1 cellular context compared by ENCODE assay signal in genomic region chr1:230160957-230161771, GRCh38.
TF ChIP-seq lines count a peak whose summit lies in the region.

No MANE protein-coding gene starts in this region.

TF ChIP-seq in K562, 482 proteins besides CTCF, POLR2A, EP300 and RAD21 (continued from another document):
- TF ChIP-seq ZNF592 (IDR thresholded peaks at IDR 0.05), result peak; percentile 97
- no peak; the same call in 1 of the 2 replicates for TF ChIP-seq NKRF (IDR thresholded peaks at IDR 0.05; ENCODE audit: borderline replicate concordance)
- no peak for TF ChIP-seq IRF9 (tag; IDR thresholded peaks at IDR 0.05)
- no peak for TF ChIP-seq E2F1 (CRISPR knock-in tag; IDR thresholded peaks at IDR 0.05)
- TF ChIP-seq LEF1 (IDR thresholded peaks at IDR 0.05), result peak; percentile 46; the same call in 1 of the 2 replicates
- TF ChIP-seq CAMTA2 (CRISPR knock-in tag; conservative IDR thresholded peaks at IDR 0.05), result no peak
- TF ChIP-seq MEIS2 (IDR thresholded peaks at IDR 0.05; ENCODE audit: partially characterized antibody), result peak; percentile 76
- no peak for TF ChIP-seq TEAD2 (tag; IDR thresholded peaks at IDR 0.05)
- no peak for TF ChIP-seq SLC30A9 (CRISPR knock-in tag; IDR thresholded peaks at IDR 0.05)
- 0 out of 2 replicates have a peak, but pooled peaks have one; percentile 64 for TF ChIP-seq SMAD3 (CRISPR knock-in tag; conservative IDR thresholded peaks at IDR 0.05)
- no peak for TF ChIP-seq MYNN (IDR thresholded peaks at IDR 0.05)
- TF ChIP-seq MYNN (CRISPR knock-in tag; IDR thresholded peaks at IDR 0.05), result no peak
- TF ChIP-seq CBX3 (IDR thresholded peaks at IDR 0.05; ENCODE audit: borderline replicate concordance in 1 of 2, low read length in 2 of 2), result 0 out of 3 replicates have a peak, but pooled peaks of 1 of the 2 experiments have one; percentile 13
- TF ChIP-seq ID3 (CRISPR knock-in tag; IDR thresholded peaks at IDR 0.05), result no peak
- TF ChIP-seq ID3 (tag; IDR thresholded peaks at IDR 0.05), result peak; percentile 72
- no peak for TF ChIP-seq CREB1 (IDR thresholded peaks at IDR 0.05)
- no peak; the same call in 1 of the 2 replicates for TF ChIP-seq CREB1 (CRISPR knock-in tag; IDR thresholded peaks at IDR 0.05)
- peak; percentile 86 for TF ChIP-seq ZBTB17 (CRISPR knock-in tag; IDR thresholded peaks at IDR 0.05)
